1 cellular context compared by ENCODE assay signal in the genomic region with DNA sequence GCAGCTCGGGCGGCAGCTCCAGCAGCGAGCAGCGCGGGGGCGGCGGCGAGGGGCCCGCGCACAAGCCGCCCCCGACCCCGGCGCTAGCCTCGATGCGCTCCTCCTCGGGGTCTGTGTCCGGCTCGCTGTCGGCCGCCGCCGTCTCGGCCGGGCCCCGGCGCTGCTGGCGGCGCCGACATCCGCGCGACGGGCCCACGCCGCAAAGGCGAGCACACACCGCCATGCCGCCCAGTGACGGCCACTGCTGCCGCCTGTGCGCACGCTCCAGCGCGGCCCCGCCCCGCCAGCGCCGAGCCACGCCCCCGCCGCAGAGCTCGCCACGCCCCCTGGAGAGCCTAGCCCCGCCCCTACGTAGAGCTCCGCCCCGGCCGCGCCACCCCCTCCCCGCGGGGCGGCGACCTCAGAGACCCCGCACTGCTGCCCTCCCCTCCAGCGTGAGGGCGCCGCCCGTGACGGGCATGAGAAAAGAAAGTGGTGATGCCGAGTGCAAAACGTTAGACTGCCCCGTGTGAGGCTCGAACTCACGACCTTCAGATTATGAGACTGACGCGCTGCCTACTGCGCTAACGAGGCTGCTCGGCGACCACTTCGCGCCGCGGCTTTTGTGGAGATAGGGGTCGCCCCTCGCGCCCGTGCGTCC.
A peak's percentile ranks its signal among the peaks of the same experiment; 100 is the strongest.
TF ChIP-seq lines count a peak whose summit lies in the region.

A gene with protein sequence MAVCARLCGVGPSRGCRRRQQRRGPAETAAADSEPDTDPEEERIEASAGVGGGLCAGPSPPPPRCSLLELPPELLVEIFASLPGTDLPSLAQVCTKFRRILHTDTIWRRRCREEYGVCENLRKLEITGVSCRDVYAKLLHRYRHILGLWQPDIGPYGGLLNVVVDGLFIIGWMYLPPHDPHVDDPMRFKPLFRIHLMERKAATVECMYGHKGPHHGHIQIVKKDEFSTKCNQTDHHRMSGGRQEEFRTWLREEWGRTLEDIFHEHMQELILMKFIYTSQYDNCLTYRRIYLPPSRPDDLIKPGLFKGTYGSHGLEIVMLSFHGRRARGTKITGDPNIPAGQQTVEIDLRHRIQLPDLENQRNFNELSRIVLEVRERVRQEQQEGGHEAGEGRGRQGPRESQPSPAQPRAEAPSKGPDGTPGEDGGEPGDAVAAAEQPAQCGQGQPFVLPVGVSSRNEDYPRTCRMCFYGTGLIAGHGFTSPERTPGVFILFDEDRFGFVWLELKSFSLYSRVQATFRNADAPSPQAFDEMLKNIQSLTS (minus strand): TSS at position 255 of the 640 bp plus-strand sequence. CDS start 32 bp downstream, at position 223.

TF ChIP-seq in H1, 55 proteins besides CTCF, POLR2A, EP300 and RAD21:
- TF ChIP-seq, protein P1, sequence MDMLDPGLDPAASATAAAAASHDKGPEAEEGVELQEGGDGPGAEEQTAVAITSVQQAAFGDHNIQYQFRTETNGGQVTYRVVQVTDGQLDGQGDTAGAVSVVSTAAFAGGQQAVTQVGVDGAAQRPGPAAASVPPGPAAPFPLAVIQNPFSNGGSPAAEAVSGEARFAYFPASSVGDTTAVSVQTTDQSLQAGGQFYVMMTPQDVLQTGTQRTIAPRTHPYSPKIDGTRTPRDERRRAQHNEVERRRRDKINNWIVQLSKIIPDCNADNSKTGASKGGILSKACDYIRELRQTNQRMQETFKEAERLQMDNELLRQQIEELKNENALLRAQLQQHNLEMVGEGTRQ (IDR thresholded peaks at IDR 0.05; ENCODE audit: low read length): no peak
- TF ChIP-seq CHD2 (IDR thresholded peaks at IDR 0.05; ENCODE audit: low read length) (peak; percentile 11; the same call in 1 of the 2 replicates), EZH2 (IDR thresholded peaks at IDR 0.05; ENCODE audit: low read depth, low read length, severe bottlenecking) (no peak), JUN (IDR thresholded peaks at IDR 0.05; ENCODE audit: low read depth, low read length) (0 out of 2 replicates have a peak, but pooled peaks have one; percentile 2), TEAD4 (IDR thresholded peaks at IDR 0.05; ENCODE audit: low read depth, low read length) (peak; percentile 84), FOSL1 (IDR thresholded peaks at IDR 0.05; ENCODE audit: insufficient read depth, low read depth, low read length) (0 out of 2 replicates have a peak, but pooled peaks have one; percentile 12), TBP (IDR thresholded peaks at IDR 0.05; ENCODE audit: low read depth, low read length) (peak; percentile 100), CREB1 (IDR thresholded peaks at IDR 0.05) (peak; percentile 85), POU5F1 (IDR thresholded peaks at IDR 0.05; ENCODE audit: low read depth, low read length) (0 out of 2 replicates have a peak, but pooled peaks have one; percentile 31), BACH1 (IDR thresholded peaks at IDR 0.05; ENCODE audit: low read length) (peak; percentile 67), CEBPB (IDR thresholded peaks at IDR 0.05; ENCODE audit: low read depth, low read length) (peak; percentile 80; the same call in 1 of the 2 replicates), JUND (IDR thresholded peaks at IDR 0.05; ENCODE audit: low read length) (0 out of 2 replicates have a peak, but pooled peaks have one; percentile 24), TAF7 (optimal IDR thresholded peaks at IDR 0.05; ENCODE audit: borderline replicate concordance, low read depth, low read length) (peak; percentile 84), POLR2AphosphoS5 (IDR thresholded peaks at IDR 0.05; ENCODE audit: low read depth, low read length) (peak; percentile 43), KDM1A (IDR thresholded peaks at IDR 0.05; ENCODE audit: borderline replicate concordance, low read length) (0 out of 2 replicates have a peak, but pooled peaks have one; percentile 32), HDAC2 (IDR thresholded peaks at IDR 0.05; ENCODE audit: borderline replicate concordance in 1 of 2, low read depth in 2 of 2, low read length in 2 of 2) (no peak; a peak in 1 of 4 replicates), SIX5 (IDR thresholded peaks at IDR 0.05; ENCODE audit: low read depth, low read length) (no peak), MAFK (IDR thresholded peaks at IDR 0.05; ENCODE audit: low read depth, low read length) (peak; percentile 85; the same call in 1 of the 2 replicates), SP4 (IDR thresholded peaks at IDR 0.05; ENCODE audit: low read length) (peak; percentile 91; the same call in 1 of the 2 replicates), EGR1 (IDR thresholded peaks at IDR 0.05; ENCODE audit: borderline replicate concordance, low read depth, low read length) (peak; percentile 28; the same call in 1 of the 2 replicates), GTF2F1 (IDR thresholded peaks at IDR 0.05; ENCODE audit: borderline replicate concordance, low read depth, low read length) (0 out of 2 replicates have a peak, but pooled peaks have one; percentile 23), YY1 (IDR thresholded peaks at IDR 0.05; ENCODE audit: low read depth, low read length) (peak; percentile 20; the same call in 1 of the 2 replicates), PHF8 (conservative IDR thresholded peaks at IDR 0.05; ENCODE audit: low read depth, low read length) (peak; percentile 44; the same call in 1 of the 2 replicates), NRF1 (IDR thresholded peaks at IDR 0.05; ENCODE audit: low read depth, low read length) (peak; percentile 42)
- TF ChIP-seq, protein P2, sequence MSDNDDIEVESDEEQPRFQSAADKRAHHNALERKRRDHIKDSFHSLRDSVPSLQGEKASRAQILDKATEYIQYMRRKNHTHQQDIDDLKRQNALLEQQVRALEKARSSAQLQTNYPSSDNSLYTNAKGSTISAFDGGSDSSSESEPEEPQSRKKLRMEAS (IDR thresholded peaks at IDR 0.05): peak; percentile 31; the same call in 1 of the 2 replicates
- TF ChIP-seq, protein P3, sequence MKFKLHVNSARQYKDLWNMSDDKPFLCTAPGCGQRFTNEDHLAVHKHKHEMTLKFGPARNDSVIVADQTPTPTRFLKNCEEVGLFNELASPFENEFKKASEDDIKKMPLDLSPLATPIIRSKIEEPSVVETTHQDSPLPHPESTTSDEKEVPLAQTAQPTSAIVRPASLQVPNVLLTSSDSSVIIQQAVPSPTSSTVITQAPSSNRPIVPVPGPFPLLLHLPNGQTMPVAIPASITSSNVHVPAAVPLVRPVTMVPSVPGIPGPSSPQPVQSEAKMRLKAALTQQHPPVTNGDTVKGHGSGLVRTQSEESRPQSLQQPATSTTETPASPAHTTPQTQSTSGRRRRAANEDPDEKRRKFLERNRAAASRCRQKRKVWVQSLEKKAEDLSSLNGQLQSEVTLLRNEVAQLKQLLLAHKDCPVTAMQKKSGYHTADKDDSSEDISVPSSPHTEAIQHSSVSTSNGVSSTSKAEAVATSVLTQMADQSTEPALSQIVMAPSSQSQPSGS (IDR thresholded peaks at IDR 0.05; ENCODE audit: low read length): no peak
- TF ChIP-seq, protein P4, sequence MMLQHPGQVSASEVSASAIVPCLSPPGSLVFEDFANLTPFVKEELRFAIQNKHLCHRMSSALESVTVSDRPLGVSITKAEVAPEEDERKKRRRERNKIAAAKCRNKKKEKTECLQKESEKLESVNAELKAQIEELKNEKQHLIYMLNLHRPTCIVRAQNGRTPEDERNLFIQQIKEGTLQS (IDR thresholded peaks at IDR 0.05; ENCODE audit: insufficient read depth, low read depth, low read length): no peak
TF ChIP-seq in H1: peak in this region for 21.
